8 cellular contexts compared by ENCODE assay signal in the genomic region with DNA sequence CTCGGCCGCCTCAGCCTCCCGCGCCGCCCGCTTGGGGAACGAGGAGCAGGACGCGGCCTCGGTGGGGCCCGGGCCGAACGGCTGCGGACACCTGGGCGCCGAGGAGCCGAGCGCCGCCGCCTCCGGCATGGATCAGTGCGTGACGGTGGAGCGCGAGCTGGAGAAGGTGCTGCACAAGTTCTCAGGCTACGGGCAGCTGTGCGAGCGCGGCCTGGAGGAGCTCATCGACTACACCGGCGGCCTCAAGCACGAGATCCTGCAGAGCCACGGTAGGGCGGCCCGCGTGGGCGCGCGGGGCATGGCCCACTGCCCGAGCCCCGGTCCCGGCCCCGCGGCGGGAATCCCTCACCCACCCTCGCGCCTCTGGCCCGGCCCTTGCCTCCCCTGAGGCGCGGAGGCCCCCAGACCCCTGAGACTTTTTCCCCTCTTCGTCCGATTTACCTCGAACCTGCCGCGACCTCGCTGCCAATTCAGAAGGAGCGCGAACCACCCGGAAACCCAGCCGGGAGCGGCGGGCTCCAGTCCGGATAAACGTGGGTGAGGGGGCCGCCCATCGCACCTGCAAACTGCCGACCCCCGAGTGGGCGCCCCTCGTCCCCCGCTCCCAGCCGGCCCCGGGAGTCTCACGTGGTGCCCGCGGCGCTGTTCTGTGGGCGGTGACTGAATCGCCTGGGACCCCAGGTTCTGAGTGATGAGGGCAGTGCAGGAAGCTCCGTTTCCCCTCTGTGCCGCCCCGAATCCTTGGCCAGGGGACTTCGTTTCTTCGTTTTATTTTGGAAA. TPM values are rescaled to one million over a fixed set of nuclear protein-coding genes. Genes with fewer than 3 reads are reported as not detected.
DNase-seq lines count a peak whose midpoint lies in the region; ATAC-seq and TF ChIP-seq lines count a peak whose summit lies in the region.
"Not testable (repeated sequence)": the region's sequence is repeated elsewhere in the genome, so short reads cannot be mapped to it uniquely, and the experiment has no call there.

No MANE protein-coding gene starts in this region.

- not testable (repeated sequence) for H3K4me1 Mint-ChIP-seq in CD14-positive monocyte

- not testable (repeated sequence) for TF ChIP-seq CTCF in CD14-positive monocyte (IDR thresholded peaks at IDR 0.05); fibroblast of lung (conservative IDR thresholded peaks at IDR 0.05 in 1 of 2, IDR thresholded peaks at IDR 0.05 in 1 of 2; ENCODE audit: low read depth in 1 of 2, low read length in 2 of 2)

- DNase-seq in CD14-positive monocyte (ENCODE audit: low spot score) = peak; percentile 48
- not testable (repeated sequence) for DNase-seq in SK-N-MC (ENCODE audit: low read depth, low spot score)
- peak; percentile 27 for DNase-seq in activated gamma-delta T cell treated with anti-CD3 and anti-CD28 coated beads, Interleukin-2, amount 50 U/mL, for 16 hours (ENCODE audit: low read depth)
- peak; percentile 36 to 57 for DNase-seq in fibroblast of lung (ENCODE audit: low read depth in 2 of 2)
- DNase-seq in stimulated activated CD8-positive, alpha-beta memory T cell treated with anti-CD3 and anti-CD28 coated beads, Interleukin-12 subunit alpha, Interleukin-12 subunit beta, amount 100 ng/mL, for 4 hours (ENCODE audit: low read depth) = peak; percentile 37

- H3K4me3 ChIP-seq in SK-N-MC (peak overlapping the region; percentile 80), fibroblast of lung (replicated peaks in 1 of 4; ENCODE audit: control extremely low read depth in 1 of 4, insufficient read depth in 1 of 4, low read depth in 3 of 4, low read length in 4 of 4) (peak overlapping the region; percentile 35 to 75 (median 56)), muscle layer of duodenum (ENCODE audit: low read depth in 1 of 2, low read length in 2 of 2) (peak overlapping the region; percentile 42 to 67)

- H3K9ac ChIP-seq in SK-N-MC (ENCODE audit: insufficient read length) (peak overlapping the region; percentile 59), fibroblast of lung (ENCODE audit: insufficient read depth, low read length) (peak overlapping the region; percentile 46)

- not testable (repeated sequence) for H4K20me1 ChIP-seq in fibroblast of lung (ENCODE audit: control insufficient read depth, extremely low read depth, insufficient read depth, low read length)

- intact Hi-C loops in CD14-positive monocyte (cut with micrococcal nuclease) = not testable (repeated sequence)

- not testable (repeated sequence) for H3K27me3 Mint-ChIP-seq in CD14-positive monocyte (ENCODE audit: low read depth in 3 of 3)

- not testable (repeated sequence) for H3K79me2 ChIP-seq in fibroblast of lung (ENCODE audit: control insufficient read depth, insufficient read depth, low read length)

- H3K4me3 Mint-ChIP-seq in CD14-positive monocyte = peak overlapping the region; percentile 78 to 84

- not testable (repeated sequence) for H3K27ac ChIP-seq in SK-N-MC; muscle layer of duodenum (ENCODE audit: low read length)
- peak overlapping the region; percentile 28 for H3K27ac ChIP-seq in fibroblast of lung (ENCODE audit: insufficient read depth, low read length)

- not testable (repeated sequence) for H3K4me1 ChIP-seq in fibroblast of lung (ENCODE audit: control insufficient read depth, extremely low read depth, insufficient read depth, low read length); muscle layer of duodenum (ENCODE audit: control insufficient read depth in 1 of 2, insufficient read depth in 2 of 2, low read length in 2 of 2)

- peak overlapping the region in 4 of 7 donors; percentile 6 to 90 (median 65) for H3K27ac Mint-ChIP-seq in CD14-positive monocyte

- H3K36me3 Mint-ChIP-seq in CD14-positive monocyte = not testable (repeated sequence)

- not testable (repeated sequence) for H3K9me3 Mint-ChIP-seq in CD14-positive monocyte

- not testable (repeated sequence) for H3K36me3 ChIP-seq in SK-N-MC (ENCODE audit: insufficient read depth, low read length); fibroblast of lung (ENCODE audit: control insufficient read depth, insufficient read depth, low read length); muscle layer of duodenum (ENCODE audit: control insufficient read depth in 1 of 2, insufficient read depth in 2 of 2, low read length in 2 of 2)

- H3K9me3 ChIP-seq in SK-N-MC (ENCODE audit: low read depth, low read length); fibroblast of lung (ENCODE audit: control insufficient read depth, insufficient read depth, low read depth, low read length); muscle layer of duodenum (ENCODE audit: control insufficient read depth in 1 of 2, low read length in 2 of 2): not testable (repeated sequence)

- ATAC-seq in GM21367 (IDR thresholded peaks at IDR 0.05; ENCODE audit: unreplicated experiment) = peak; percentile 21
- peak; percentile 20 for ATAC-seq in HG03460 (IDR thresholded peaks at IDR 0.05; ENCODE audit: unreplicated experiment)

- H3K27me3 ChIP-seq in fibroblast of lung (ENCODE audit: control insufficient read depth, insufficient read depth, low read length); muscle layer of duodenum (ENCODE audit: low read depth, low read length): not testable (repeated sequence)

- not testable (repeated sequence) for H2AFZ ChIP-seq in fibroblast of lung (ENCODE audit: low read length)

- H3K4me2 ChIP-seq in fibroblast of lung (ENCODE audit: extremely low read depth, insufficient read depth, low read length) = peak overlapping the region; percentile 5

RNA-seq across cellular contexts. Expression of a gene that starts 0.6 kb away (rescaled TPM):
- polyA plus RNA-seq in CD14-positive monocyte = 10 to 100 TPM; 18.5 to 18.9 TPM
- 17.3 and 29.8 TPM in 2 replicates for total RNA-seq in fibroblast of lung
- 7.3 and 7.5 TPM in 2 replicates for polyA plus RNA-seq in fibroblast of lung
- 4.7 and 4.9 TPM in 2 replicates for polyA plus RNA-seq in fibroblast of lung (2012)
- 2.7 and 12.6 TPM in 2 replicates for polyA minus RNA-seq in fibroblast of lung (ENCODE audit: low replicate concordance)
